ENCODE assay signal across 10 cellular contexts in the genomic region with DNA sequence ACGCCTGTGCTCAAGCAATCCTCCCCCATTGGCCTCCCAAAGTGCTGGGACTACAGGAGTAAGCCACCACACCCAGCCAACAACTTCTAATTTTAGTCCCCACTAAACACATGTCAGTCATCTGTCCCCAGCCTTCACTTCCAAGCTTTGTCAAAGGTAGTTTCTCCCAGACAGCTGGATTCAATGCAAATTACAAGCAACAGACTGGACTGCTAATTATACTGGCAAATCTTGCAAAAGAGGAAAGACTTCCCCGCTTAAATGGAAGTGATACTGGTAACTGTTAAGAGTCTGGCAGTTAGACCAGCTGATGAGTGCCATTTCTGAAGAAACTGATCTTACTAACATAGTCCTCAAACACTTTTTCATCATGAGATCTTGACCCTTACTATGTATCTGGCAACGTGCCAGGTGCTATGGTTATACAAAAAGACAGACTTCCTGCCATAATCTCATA. TPM values are rescaled to one million over a fixed set of nuclear protein-coding genes. Genes with fewer than 3 reads are reported as not detected.
DNase-seq lines count a peak whose midpoint lies in the region; ATAC-seq lines count a peak whose summit lies in the region.
"Had no signal": no experiment of that assay in that cellular context is flagged by ENCODE, and none has a peak within 500 bp of the region (broad histone marks: within the 10 kb centered on the region; RNA-seq: fewer than 3 reads in every experiment).

No MANE protein-coding gene starts in this region.

- CTCF ChIA-PET in activated CD4-positive, alpha-beta T cell treated with anti-CD3 and anti-CD28 coated beads, Interleukin-2, amount 10 ng/mL, durations not matched to agents 7 days and 5 days (lab: Charles Lee) = interaction anchor here (1.5 kb wide), 1 partner anchor 10 kb away, joined by 3 read pairs; no protein-coding TSS in a partner anchor

- no peaks in the 10 kb centered on the region for H3K9me3 Mint-ChIP-seq in activated CD4-positive, alpha-beta T cell treated with anti-CD3 and anti-CD28 coated beads, Interleukin-2, amount 10 ng/mL, durations not matched to agents 7 days and 5 days
- H3K9me3 Mint-ChIP-seq: neural crest cell had no signal

- peaks cover 52% of the 10 kb centered on the region for H3K4me1 Mint-ChIP-seq in activated CD4-positive, alpha-beta T cell treated with anti-CD3 and anti-CD28 coated beads, Interleukin-2, amount 10 ng/mL, durations not matched to agents 7 days and 5 days
- H3K4me1 Mint-ChIP-seq: neural crest cell had no signal

- ATAC-seq in GM19395 (IDR thresholded peaks at IDR 0.05; ENCODE audit: unreplicated experiment) (peak; percentile 77), HG02973 (IDR thresholded peaks at IDR 0.05; ENCODE audit: unreplicated experiment) (peak; percentile 44), HG03139 (IDR thresholded peaks at IDR 0.05; ENCODE audit: unreplicated experiment) (no peak)
- ATAC-seq in stimulated activated naive CD8-positive, alpha-beta T cell treated with anti-CD3 and anti-CD28 coated beads, Interleukin-15, Interleukin-2, amounts not matched to agents 100 U/mL and 50 U/mL, for 24 hours = no peak

- POLR2A ChIA-PET in activated CD4-positive, alpha-beta T cell treated with anti-CD3 and anti-CD28 coated beads, Interleukin-2, amount 10 ng/mL, durations not matched to agents 7 days and 5 days (lab: Charles Lee) = no interaction called here

- no peak overlapping the region for H3K4me3 Mint-ChIP-seq in activated CD4-positive, alpha-beta T cell treated with anti-CD3 and anti-CD28 coated beads, Interleukin-2, amount 10 ng/mL, durations not matched to agents 7 days and 5 days
- H3K4me3 Mint-ChIP-seq: neural crest cell had no signal

- no peak overlapping the region for H3K27ac Mint-ChIP-seq in activated CD4-positive, alpha-beta T cell treated with anti-CD3 and anti-CD28 coated beads, Interleukin-2, amount 10 ng/mL, durations not matched to agents 7 days and 5 days

- peak; percentile 21 for DNase-seq in OCI-M1 (lab: John Stamatoyannopoulos, UW)
- peak; percentile 53 for DNase-seq in myocyte (ENCODE audit: low read depth)
- DNase-seq in stimulated activated naive CD8-positive, alpha-beta T cell treated with anti-CD3 and anti-CD28 coated beads, Interleukin-15, Interleukin-2, amounts not matched to agents 100 U/mL and 50 U/mL, for 24 hours = no peak
- no peak for DNase-seq in activated CD4-positive, alpha-beta T cell treated with anti-CD3 and anti-CD28 coated beads, Interleukin-2, amount 10 ng/mL, durations not matched to agents 7 days and 5 days
- DNase-seq: activated gamma-delta T cell treated with Interleukin-2 at 50 U/mL for 16 hours, NCI-H510A had no signal

- H3K27me3 Mint-ChIP-seq in activated CD4-positive, alpha-beta T cell treated with anti-CD3 and anti-CD28 coated beads, Interleukin-2, amount 10 ng/mL, durations not matched to agents 7 days and 5 days = no peaks in the 10 kb centered on the region

- H3K36me3 Mint-ChIP-seq in activated CD4-positive, alpha-beta T cell treated with anti-CD3 and anti-CD28 coated beads, Interleukin-2, amount 10 ng/mL, durations not matched to agents 7 days and 5 days (ENCODE audit: low read depth) = peaks cover 28% of the 10 kb centered on the region

RNA-seq across cellular contexts. Expression of gene GGA2, which starts 8.2 kb away (rescaled TPM):
- 42.5 and 52.5 TPM in 2 replicates for total RNA-seq in myocyte
- polyA plus RNA-seq in myocyte (2012) = 40.4 TPM
- total RNA-seq in activated CD4-positive, alpha-beta T cell treated with anti-CD3 and anti-CD28 coated beads, Interleukin-2, amount 10 ng/mL, durations not matched to agents 7 days and 5 days = 100 to 1,000 TPM; 121 to 131 TPM

RNA-seq across cellular contexts. Expression of gene EARS2, which starts 38.7 kb away (rescaled TPM):
- total RNA-seq in myocyte = 37.5 and 50.0 TPM in 2 replicates
- 25.8 TPM for polyA plus RNA-seq in myocyte (2012)
- total RNA-seq in activated CD4-positive, alpha-beta T cell treated with anti-CD3 and anti-CD28 coated beads, Interleukin-2, amount 10 ng/mL, durations not matched to agents 7 days and 5 days = 10 to 100 TPM; 18.1 to 18.5 TPM

RNA-seq across cellular contexts. Expression of gene UBFD1, which starts 39.1 kb away (rescaled TPM):
- 234 and 277 TPM in 2 replicates for total RNA-seq in myocyte
- polyA plus RNA-seq in myocyte (2012) = 63.2 TPM
- 10 to 100 TPM; 39.1 to 39.5 TPM for total RNA-seq in activated CD4-positive, alpha-beta T cell treated with anti-CD3 and anti-CD28 coated beads, Interleukin-2, amount 10 ng/mL, durations not matched to agents 7 days and 5 days

Comparison
In these comparisons a context has a peak if more than half of its experiments do, and no peak if none do; other contexts are left out.
1. ATAC-seq: peak in GM19395 (single experiment) and HG02973 (single experiment); none in stimulated activated naive CD8-positive, alpha-beta T cell treated with anti-CD3 and anti-CD28 coated beads, Interleukin-15, Interleukin-2, amounts not matched to agents 100 U/mL and 50 U/mL, for 24 hours (single experiment) and HG03139 (single experiment).
2. DNase-seq: peak in OCI-M1 (single experiment) and myocyte (single experiment); none in stimulated activated naive CD8-positive, alpha-beta T cell treated with anti-CD3 and anti-CD28 coated beads, Interleukin-15, Interleukin-2, amounts not matched to agents 100 U/mL and 50 U/mL, for 24 hours (single experiment) and activated CD4-positive, alpha-beta T cell treated with anti-CD3 and anti-CD28 coated beads, Interleukin-2, amount 10 ng/mL, durations not matched to agents 7 days and 5 days (single experiment).